In genomic region chr3:112381673-112382542, GRCh38 we compare ENCODE assay signal across 21 cellular contexts. TPM values are rescaled to one million over a fixed set of nuclear protein-coding genes. Genes with fewer than 3 reads are reported as not detected.
DNase-seq lines count a peak whose midpoint lies in the region; ATAC-seq lines count a peak whose summit lies in the region.
"Had no signal": no experiment of that assay in that cellular context is flagged by ENCODE, and none has a peak within 500 bp of the region (broad histone marks: within the 10 kb centered on the region; RNA-seq: fewer than 3 reads in every experiment).

No MANE protein-coding gene starts in this region.

- no peaks in the 10 kb centered on the region for H3K9me3 ChIP-seq in neuronal stem cell (replicated peaks in 1 of 2; ENCODE audit: control insufficient read depth in 2 of 2, insufficient read depth in 1 of 2, low read depth in 1 of 2, low read length in 2 of 2)
- no peaks in the 10 kb centered on the region for H3K9me3 ChIP-seq in aorta (ENCODE audit: control insufficient read depth, low read length)
- H3K9me3 ChIP-seq: Caco-2 had no signal

- no peak overlapping the region for H3K27ac ChIP-seq in neuronal stem cell (replicated peaks; ENCODE audit: low read length)
- no peak overlapping the region for H3K27ac ChIP-seq in aorta (ENCODE audit: low read depth in 1 of 2, low read length in 2 of 2)
- H3K27ac ChIP-seq: GM23248, KMS-11 had no signal

- no CpG with 5 or more reads among the region's 7 CpGs for WGBS in neuronal stem cell (ENCODE audit: extremely low coverage in 2 of 2, insufficient read length in 2 of 2, insufficient replicate concordance in 1 of 2), 2 donors
- WGBS in aorta, 2 donors, result 82 to 85% methylated on average over 7 of the region's 7 CpGs

- H2AFZ ChIP-seq in neuronal stem cell (ENCODE audit: low read length), result no peak overlapping the region
- H2AFZ ChIP-seq: GM23248 had no signal

- H3K4me2 ChIP-seq in neuronal stem cell (ENCODE audit: insufficient read depth, low read length, poor library complexity, severe bottlenecking), result no peak overlapping the region
- H3K4me2 ChIP-seq: KMS-11 had no signal

- no peak overlapping the region for H2BK15ac ChIP-seq in neuronal stem cell (ENCODE audit: low read length)

- no peak for ATAC-seq in activated naive CD8-positive, alpha-beta T cell treated with anti-CD3 and anti-CD28 coated beads, Interleukin-2, amount 50 U/mL, for 24 hours
- no peak for ATAC-seq in aorta (ENCODE audit: low FRiP score)
- ATAC-seq: Panc1 had no signal

- peak overlapping the region; percentile 73 for H3K27ac Mint-ChIP-seq in activated naive CD8-positive, alpha-beta T cell treated with anti-CD3 and anti-CD28 coated beads, Interleukin-2, amount 50 U/mL, for 24 hours
- H3K27ac Mint-ChIP-seq in activated naive CD8-positive, alpha-beta T cell treated with anti-CD3 and anti-CD28 coated beads for 36 hours, result no peak overlapping the region
- H3K27ac Mint-ChIP-seq in activated T-helper 2 cell treated with anti-CD3 and anti-CD28 coated beads, Interferon-gamma antibody, Interleukin-2, Interleukin-4, amounts not matched to agents 10 μg/mL and 5 μg/mL and 100 μg/mL, durations not matched to agents 14 hours and 24 hours and 36 hours, result peak overlapping the region; percentile 87
- H3K27ac Mint-ChIP-seq: CD4-positive, alpha-beta T cell had no signal

- DNase-seq in activated naive CD8-positive, alpha-beta T cell treated with anti-CD3 and anti-CD28 coated beads, Interleukin-2, amount 50 U/mL, for 24 hours, result no peak
- no peak for DNase-seq in activated naive CD8-positive, alpha-beta T cell treated with anti-CD3 and anti-CD28 coated beads for 36 hours
- peak; percentile 21 for DNase-seq in HT1080 (ENCODE audit: low read depth)
- no peak for DNase-seq in activated T-helper 2 cell treated with anti-CD3 and anti-CD28 coated beads, Interferon-gamma antibody, Interleukin-2, Interleukin-4, amounts not matched to agents 10 μg/mL and 5 μg/mL and 100 μg/mL, durations not matched to agents 14 hours and 24 hours and 36 hours (ENCODE audit: low spot score)
- DNase-seq in neuronal stem cell (ENCODE audit: low spot score), result no peak
- no peak for DNase-seq in EL
- DNase-seq in aorta, result no peak
- DNase-seq in superior temporal gyrus (ENCODE audit: extremely low spot score), result no peak
- DNase-seq: Caco-2; CD4-positive, alpha-beta T cell; DMS 273 treated with DMSO at 0.1 percent for 48 hours; DMS79 treated with DMSO at 0.1 percent for 48 hours; GM23248; HCEC 1CT; NCI-H1694; NCI-H2081; NCI-H2171 treated with DMSO at 0.1 percent for 48 hours; NCI-H524 treated with DMSO at 0.1 percent for 48 hours; NCI-H82 had no signal

- H3K4me1 ChIP-seq in neuronal stem cell (ENCODE audit: control insufficient read depth in 2 of 2, insufficient read depth in 1 of 2, low read depth in 1 of 2, low read length in 2 of 2) (no peaks in the 10 kb centered on the region), aorta (ENCODE audit: control insufficient read depth in 1 of 2, insufficient read depth in 2 of 2, low read length in 2 of 2) (peaks cover 4 to 11% of the 10 kb centered on the region in 2 donors)
- H3K4me1 ChIP-seq: Caco-2 had no signal

- peaks cover 3% of the 10 kb centered on the region for H3K36me3 Mint-ChIP-seq in activated naive CD8-positive, alpha-beta T cell treated with anti-CD3 and anti-CD28 coated beads, Interleukin-2, amount 50 U/mL, for 24 hours (ENCODE audit: low read depth)
- no peaks in the 10 kb centered on the region for H3K36me3 Mint-ChIP-seq in activated naive CD8-positive, alpha-beta T cell treated with anti-CD3 and anti-CD28 coated beads for 36 hours
- peaks cover 4% of the 10 kb centered on the region for H3K36me3 Mint-ChIP-seq in activated T-helper 2 cell treated with anti-CD3 and anti-CD28 coated beads, Interferon-gamma antibody, Interleukin-2, Interleukin-4, amounts not matched to agents 10 μg/mL and 5 μg/mL and 100 μg/mL, durations not matched to agents 14 hours and 24 hours and 36 hours (ENCODE audit: low read depth)

- no peak overlapping the region for H4K91ac ChIP-seq in neuronal stem cell (ENCODE audit: low read depth, low read length, poor library complexity)

- H3K4ac ChIP-seq in neuronal stem cell (ENCODE audit: low read length), result no peak overlapping the region

- H3K36me3 ChIP-seq in neuronal stem cell (replicated peaks in 1 of 2; ENCODE audit: control insufficient read depth in 2 of 2, insufficient read depth in 2 of 2, low read length in 2 of 2) (no peaks in the 10 kb centered on the region), aorta (ENCODE audit: control insufficient read depth in 1 of 2, insufficient read depth in 2 of 2, low read length in 1 of 2) (no peaks in the 10 kb centered on the region)

- no peaks in the 10 kb centered on the region for H3K27me3 Mint-ChIP-seq in activated naive CD8-positive, alpha-beta T cell treated with anti-CD3 and anti-CD28 coated beads, Interleukin-2, amount 50 U/mL, for 24 hours
- no peaks in the 10 kb centered on the region for H3K27me3 Mint-ChIP-seq in activated naive CD8-positive, alpha-beta T cell treated with anti-CD3 and anti-CD28 coated beads for 36 hours
- H3K27me3 Mint-ChIP-seq in activated T-helper 2 cell treated with anti-CD3 and anti-CD28 coated beads, Interferon-gamma antibody, Interleukin-2, Interleukin-4, amounts not matched to agents 10 μg/mL and 5 μg/mL and 100 μg/mL, durations not matched to agents 14 hours and 24 hours and 36 hours (ENCODE audit: low read depth), result no peaks in the 10 kb centered on the region
- H3K27me3 Mint-ChIP-seq: CD4-positive, alpha-beta T cell had no signal

- no peaks in the 10 kb centered on the region for H3K27me3 ChIP-seq in neuronal stem cell (ENCODE audit: control insufficient read depth in 3 of 3, insufficient read depth in 3 of 3, low read depth in 1 of 3, low read length in 3 of 3)
- H3K27me3 ChIP-seq in aorta (ENCODE audit: control insufficient read depth in 1 of 2, insufficient read depth in 2 of 2, low read length in 1 of 2), result no peaks in the 10 kb centered on the region

- H2BK12ac ChIP-seq in neuronal stem cell (ENCODE audit: low read length), result peak overlapping the region; percentile 48

- no peaks in the 10 kb centered on the region for H3K9me3 Mint-ChIP-seq in activated naive CD8-positive, alpha-beta T cell treated with anti-CD3 and anti-CD28 coated beads, Interleukin-2, amount 50 U/mL, for 24 hours
- H3K9me3 Mint-ChIP-seq in activated naive CD8-positive, alpha-beta T cell treated with anti-CD3 and anti-CD28 coated beads for 36 hours, result peaks cover 1% of the 10 kb centered on the region
- peaks cover 8% of the 10 kb centered on the region for H3K9me3 Mint-ChIP-seq in activated T-helper 2 cell treated with anti-CD3 and anti-CD28 coated beads, Interferon-gamma antibody, Interleukin-2, Interleukin-4, amounts not matched to agents 10 μg/mL and 5 μg/mL and 100 μg/mL, durations not matched to agents 14 hours and 24 hours and 36 hours

- H2AK5ac ChIP-seq in neuronal stem cell (ENCODE audit: low read depth, low read length), result no peak overlapping the region

- H3K4me1 Mint-ChIP-seq in activated naive CD8-positive, alpha-beta T cell treated with anti-CD3 and anti-CD28 coated beads, Interleukin-2, amount 50 U/mL, for 24 hours, result peaks cover 41% of the 10 kb centered on the region
- peaks cover 13% of the 10 kb centered on the region for H3K4me1 Mint-ChIP-seq in activated naive CD8-positive, alpha-beta T cell treated with anti-CD3 and anti-CD28 coated beads for 36 hours
- H3K4me1 Mint-ChIP-seq in activated T-helper 2 cell treated with anti-CD3 and anti-CD28 coated beads, Interferon-gamma antibody, Interleukin-2, Interleukin-4, amounts not matched to agents 10 μg/mL and 5 μg/mL and 100 μg/mL, durations not matched to agents 14 hours and 24 hours and 36 hours (ENCODE audit: low read depth), result peaks cover 76% of the 10 kb centered on the region

- H2BK5ac ChIP-seq in neuronal stem cell (ENCODE audit: low read length), result no peak overlapping the region

- H3K9ac ChIP-seq in neuronal stem cell (ENCODE audit: low read depth, low read length, poor library complexity), result no peak overlapping the region
- H3K9ac ChIP-seq: GM23248, KMS-11 had no signal

- intact Hi-C loops in activated T-helper 2 cell treated with anti-CD3 and anti-CD28 coated beads, Interferon-gamma antibody, Interleukin-2, Interleukin-4, amounts not matched to agents 10 μg/mL and 5 μg/mL and 100 μg/mL, durations not matched to agents 14 hours and 24 hours and 36 hours (cut with micrococcal nuclease), result loop anchor here (2.0 to 10.0 kb wide), 5 partner anchors 47 to 777 kb away; no protein-coding TSS in a partner anchor
- intact Hi-C loops in aorta (cut with DNase I), result no loop called here

- no peak overlapping the region for H4K8ac ChIP-seq in neuronal stem cell (ENCODE audit: low read depth, low read length)

- no peak overlapping the region for H3K4me3 Mint-ChIP-seq in activated naive CD8-positive, alpha-beta T cell treated with anti-CD3 and anti-CD28 coated beads, Interleukin-2, amount 50 U/mL, for 24 hours
- no peak overlapping the region for H3K4me3 Mint-ChIP-seq in activated naive CD8-positive, alpha-beta T cell treated with anti-CD3 and anti-CD28 coated beads for 36 hours
- H3K4me3 Mint-ChIP-seq in activated T-helper 2 cell treated with anti-CD3 and anti-CD28 coated beads, Interferon-gamma antibody, Interleukin-2, Interleukin-4, amounts not matched to agents 10 μg/mL and 5 μg/mL and 100 μg/mL, durations not matched to agents 14 hours and 24 hours and 36 hours (ENCODE audit: low read depth), result peak overlapping the region; percentile 1
- H3K4me3 Mint-ChIP-seq: CD4-positive, alpha-beta T cell had no signal

- H3K14ac ChIP-seq in neuronal stem cell (ENCODE audit: low read length), result no peak overlapping the region

- H2BK120ac ChIP-seq in neuronal stem cell (ENCODE audit: low read depth, low read length), result no peak overlapping the region

- no peak overlapping the region for H3K18ac ChIP-seq in neuronal stem cell (ENCODE audit: low read length)

- H3K4me3 ChIP-seq in neuronal stem cell (ENCODE audit: low read length in 2 of 2) (no peak overlapping the region), aorta (ENCODE audit: low read length in 2 of 2) (no peak overlapping the region)
- H3K4me3 ChIP-seq: GM23248 had no signal

- H3K23ac ChIP-seq in neuronal stem cell (ENCODE audit: low read depth, low read length, poor library complexity), result no peak overlapping the region

- peaks cover 2% of the 10 kb centered on the region for H3K79me1 ChIP-seq in neuronal stem cell (ENCODE audit: low read depth, low read length)

RNA-seq across cellular contexts. Expression of gene CD200, which starts 49.0 kb away (rescaled TPM):
- total RNA-seq in activated naive CD8-positive, alpha-beta T cell treated with anti-CD3 and anti-CD28 coated beads for 36 hours, result 10 to 100 TPM; 32.7 to 33.6 TPM
- not detected in 2 replicates for total RNA-seq in HT1080 (2014; rRNA removed; shearing (Covaris generic))
- polyA plus RNA-seq in HT1080 (2015; cell fraction: cytosol; rRNA removed), result 0.21 and 0.30 TPM in 2 replicates
- polyA plus RNA-seq in HT1080 (2015; cell fraction: nucleus; rRNA removed), result 0.10 and 0.16 TPM in 2 replicates
- total RNA-seq in activated T-helper 2 cell treated with anti-CD3 and anti-CD28 coated beads, Interferon-gamma antibody, Interleukin-2, Interleukin-4, amounts not matched to agents 10 μg/mL and 5 μg/mL and 100 μg/mL, durations not matched to agents 14 hours and 24 hours and 36 hours, result 60.3 and 63.3 TPM in 2 replicates
- polyA plus RNA-seq in neuronal stem cell (2013, experiment 1 of 2), result 82.5 TPM
- 81.2 TPM for polyA plus RNA-seq in neuronal stem cell (2013, experiment 2 of 2)
- 10 to 100 TPM; 28.2 to 45.3 TPM for total RNA-seq in aorta
- polyA plus RNA-seq in aorta, result 10 to 100 TPM; 15.8 to 31.7 TPM
- total RNA-seq: GM23248 had no signal

Comparison
In these comparisons a context has a peak if more than half of its experiments do, and no peak if none do; other contexts are left out.
1. RNA of gene CD200, which starts 49.0 kb away (total RNA-seq): 60.3 to 63.3 TPM in activated T-helper 2 cell treated with anti-CD3 and anti-CD28 coated beads, Interferon-gamma antibody, Interleukin-2, Interleukin-4, amounts not matched to agents 10 μg/mL and 5 μg/mL and 100 μg/mL, durations not matched to agents 14 hours and 24 hours and 36 hours, 28.2 to 45.3 TPM in aorta and 32.7 to 33.6 TPM in activated naive CD8-positive, alpha-beta T cell treated with anti-CD3 and anti-CD28 coated beads for 36 hours; not detected in HT1080; every median in the first group is over 10 times any median in the second.